In the genomic region with DNA sequence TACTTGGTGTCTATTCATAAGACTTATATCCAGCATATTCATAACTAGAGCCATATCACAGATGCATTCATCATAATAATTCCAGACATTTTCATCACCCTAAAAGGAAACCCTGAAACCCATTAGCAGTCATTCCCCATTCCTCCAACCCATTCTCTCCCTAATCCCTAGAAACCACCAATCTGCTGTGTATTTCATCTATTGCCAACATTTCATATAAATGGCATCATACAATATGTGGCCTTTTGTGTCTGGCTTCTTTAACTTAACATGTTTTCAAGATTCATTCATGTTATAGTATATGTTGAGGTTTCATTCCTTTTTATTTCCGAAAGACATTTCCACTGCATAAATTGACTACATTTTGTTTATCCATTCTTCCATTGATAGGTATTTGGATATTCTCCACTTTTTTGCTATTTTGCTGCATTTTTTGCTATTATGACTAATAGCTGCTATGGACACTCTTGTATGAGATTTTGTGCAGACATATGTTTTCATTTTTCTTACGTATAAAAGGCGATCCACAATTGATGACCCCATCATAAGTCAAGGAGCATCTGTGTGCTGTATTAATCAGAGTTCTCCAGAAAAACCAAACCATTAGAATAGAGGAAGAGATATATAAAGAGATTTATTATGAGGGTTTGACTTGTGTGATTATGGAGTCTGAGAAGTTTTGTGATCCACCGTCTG, we compare ENCODE assay signal across 17 cellular contexts. TPM values are rescaled to one million over a fixed set of nuclear protein-coding genes. Genes with fewer than 3 reads are reported as not detected.
DNase-seq lines count a peak whose midpoint lies in the region; ATAC-seq and TF ChIP-seq lines count a peak whose summit lies in the region.
"Had no signal": no experiment of that assay in that cellular context is flagged by ENCODE, and none has a peak within 500 bp of the region (broad histone marks: within the 10 kb centered on the region; RNA-seq: fewer than 3 reads in every experiment).

No MANE protein-coding gene starts in this region.

- H3K4me3 ChIP-seq in BLaER1 = no peak overlapping the region
- peak overlapping the region in 1 of 2 experiments; percentile 12 for H3K4me3 ChIP-seq in mesenchymal stem cell (ENCODE audit: insufficient read depth in 1 of 2, low read depth in 1 of 2, low read length in 2 of 2)
- H3K4me3 ChIP-seq in testis = no peak overlapping the region
- H3K4me3 ChIP-seq: K562 had no signal

- H3K9me3 Mint-ChIP-seq in activated B cell treated with CpG ODN at 0.5 μM for 24 hours = no peaks in the 10 kb centered on the region
- H3K9me3 Mint-ChIP-seq: CD8-positive, alpha-beta T cell had no signal

- no peak overlapping the region for H4K8ac ChIP-seq in mesenchymal stem cell (ENCODE audit: low read length)

- 97% methylated on average over 2 of the region's 4 CpGs for WGBS in mesenchymal stem cell
- WGBS in testis, 2 donors = 73 to 80% methylated on average over 4 of the region's 4 CpGs

- POLR2A ChIA-PET in activated B cell treated with CpG ODN at 0.5 μM for 24 hours (lab: Charles Lee) = interaction anchor here (0.6 to 0.7 kb wide), 3 partner anchors 27 to 102 kb away, joined by 3 to 5 read pairs (median 4); no protein-coding TSS in a partner anchor

- no peak overlapping the region for H3K18ac ChIP-seq in mesenchymal stem cell (ENCODE audit: low read depth in 1 of 2, low read length in 2 of 2)

- H3K27me3 ChIP-seq in BLaER1 (no peaks in the 10 kb centered on the region), mesenchymal stem cell (ENCODE audit: control insufficient read depth in 1 of 2, insufficient read depth in 1 of 2, low read length in 2 of 2) (no peaks in the 10 kb centered on the region), testis (no peaks in the 10 kb centered on the region)

- H3K9ac ChIP-seq in BLaER1 = no peak overlapping the region
- peak overlapping the region; percentile 18 for H3K9ac ChIP-seq in mesenchymal stem cell (ENCODE audit: low read length)

- peaks cover 51% of the 10 kb centered on the region for H3K4me1 ChIP-seq in BLaER1
- peaks cover 1% of the 10 kb centered on the region for H3K4me1 ChIP-seq in mesenchymal stem cell (ENCODE audit: control insufficient read depth, insufficient read depth, low read depth, low read length)
- H3K4me1 ChIP-seq in testis = no peaks in the 10 kb centered on the region

- H4K20me1 ChIP-seq in BLaER1 = no peaks in the 10 kb centered on the region

- no peak overlapping the region for H2BK5ac ChIP-seq in mesenchymal stem cell (ENCODE audit: low read depth, low read length, poor library complexity, severe bottlenecking)

- no peak overlapping the region for H3K27ac ChIP-seq in BLaER1
- no peak overlapping the region for H3K27ac ChIP-seq in mesenchymal stem cell (ENCODE audit: low read length, poor library complexity, severe bottlenecking)
- no peak overlapping the region for H3K27ac ChIP-seq in testis

- peaks cover 17% of the 10 kb centered on the region for H3K36me3 Mint-ChIP-seq in activated B cell treated with CpG ODN at 0.5 μM for 24 hours (ENCODE audit: low read depth)

- CTCF ChIA-PET in activated B cell treated with CpG ODN at 0.5 μM for 24 hours (lab: Charles Lee) = interaction anchor here (1.7 kb wide), 1 partner anchor 20 kb away, joined by 4 read pairs; no protein-coding TSS in a partner anchor

- ATAC-seq in activated B cell treated with CpG ODN at 0.5 μM for 24 hours (ENCODE audit: low read depth) = no peak
- ATAC-seq: CD8-positive, alpha-beta T cell; K562; Right ventricle myocardium inferior had no signal

- in situ Hi-C loops in GM13976 (cut with MboI; ENCODE audit: low sequenced_read_pairs, unreplicated experiment) = no loop called here

- H3K4me1 Mint-ChIP-seq in activated B cell treated with CpG ODN at 0.5 μM for 24 hours = peaks cover 17% of the 10 kb centered on the region

- H3K23ac ChIP-seq in mesenchymal stem cell (ENCODE audit: low read length in 2 of 2) = no peak overlapping the region

- no peak overlapping the region for H3K4ac ChIP-seq in mesenchymal stem cell (ENCODE audit: low read depth in 1 of 2, low read length in 2 of 2)

- no peak overlapping the region for H2AK5ac ChIP-seq in mesenchymal stem cell (ENCODE audit: low read length, severe bottlenecking)

- no peak overlapping the region for H2BK12ac ChIP-seq in mesenchymal stem cell (ENCODE audit: low read length in 2 of 2)

- H2BK15ac ChIP-seq in mesenchymal stem cell (ENCODE audit: low read depth, poor library complexity, severe bottlenecking) = no peak overlapping the region

- H3K36me3 ChIP-seq in BLaER1 (0 out of 2 replicates have a peak, but pooled peaks cover 10% of the 10 kb centered on the region), mesenchymal stem cell (ENCODE audit: control insufficient read depth in 1 of 2, insufficient read depth in 2 of 2, low read depth in 1 of 2, low read length in 2 of 2) (peaks cover 7 to 21% of the 10 kb centered on the region in 2 experiments), testis (ENCODE audit: low read depth, missing control alignments) (no peaks in the 10 kb centered on the region)

- no peak overlapping the region for H4K91ac ChIP-seq in mesenchymal stem cell (ENCODE audit: low read length)

- H3K4me3 Mint-ChIP-seq in activated B cell treated with CpG ODN at 0.5 μM for 24 hours = no peak overlapping the region
- H3K4me3 Mint-ChIP-seq: CD8-positive, alpha-beta T cell had no signal

- intact Hi-C loops in activated B cell treated with CpG ODN at 0.5 μM for 24 hours (cut with micrococcal nuclease) = no loop called here
- intact Hi-C loops in testis (cut with DNase I; ENCODE audit: low total_unique reads) = no loop called here

- no peak overlapping the region for H2AFZ ChIP-seq in mesenchymal stem cell (ENCODE audit: low read depth, low read length)

- DNase-seq in GM04503 (ENCODE audit: low read depth) (peak; percentile 23), activated B cell treated with CpG ODN at 0.5 μM for 24 hours (no peak), mesenchymal stem cell (no peak), Ammon's horn (ENCODE audit: low spot score) (no peak), testis (no peak), GM13976 (ENCODE audit: low spot score) (no peak)
- DNase-seq: ACHN; AML-193; Calu3; CD8-positive, alpha-beta T cell; NCI-H1105; NCI-H2081; NCI-H510A; NCI-H748 treated with DMSO at 0.1 percent for 48 hours had no signal

- peak overlapping the region; percentile 42 for H3K27ac Mint-ChIP-seq in activated B cell treated with CpG ODN at 0.5 μM for 24 hours
- H3K27ac Mint-ChIP-seq: CD8-positive, alpha-beta T cell had no signal

- TF ChIP-seq CTCF in activated B cell treated with CpG ODN at 0.5 μM for 24 hours (IDR thresholded peaks at IDR 0.05) (no peak), testis (IDR thresholded peaks at IDR 0.05) (no peak), GM13976 (IDR thresholded peaks at IDR 0.05; ENCODE audit: borderline replicate concordance, control extremely low read depth, extremely low read depth, insufficient read depth, missing control alignments) (no peak)

- H3K9me3 ChIP-seq in BLaER1 = no peaks in the 10 kb centered on the region
- no peaks in the 10 kb centered on the region for H3K9me3 ChIP-seq in mesenchymal stem cell (ENCODE audit: control insufficient read depth, low read length)
- H3K9me3 ChIP-seq in testis = no peaks in the 10 kb centered on the region

- H2BK120ac ChIP-seq in mesenchymal stem cell (ENCODE audit: low read depth, low read length) = no peak overlapping the region

- H3K4me2 ChIP-seq in BLaER1 (0 out of 2 replicates have a peak overlapping the region, but pooled peaks have one; percentile 8), mesenchymal stem cell (ENCODE audit: low read length, poor library complexity, severe bottlenecking) (no peak overlapping the region)

- TF ChIP-seq POLR2A in testis (IDR thresholded peaks at IDR 0.05) = no peak

- H3K14ac ChIP-seq in mesenchymal stem cell (ENCODE audit: low read length in 2 of 2) = no peak overlapping the region

- no peaks in the 10 kb centered on the region for H3K27me3 Mint-ChIP-seq in activated B cell treated with CpG ODN at 0.5 μM for 24 hours

- no peaks in the 10 kb centered on the region for H3K79me1 ChIP-seq in mesenchymal stem cell (replicated peaks; ENCODE audit: low read length, poor library complexity, severe bottlenecking)

RNA-seq across cellular contexts. Expression of a gene that starts 5.2 kb away (rescaled TPM):
- total RNA-seq in activated B cell treated with CpG ODN at 0.5 μM for 24 hours (46.0 and 51.9 TPM in 2 replicates), testis (1 to 10 TPM; 3.2 to 3.5 TPM)
- 0.48 TPM for polyA plus RNA-seq in mesenchymal stem cell (2013, experiment 1 of 2)
- polyA plus RNA-seq in mesenchymal stem cell (2013, experiment 2 of 2) = 0.41 TPM
- 9.0 TPM for polyA plus RNA-seq in testis (ENCODE audit: insufficient read depth, low read depth, low replicate concordance)

RNA-seq across cellular contexts. Expression of a gene that starts 34.9 kb away (rescaled TPM):
- total RNA-seq in activated B cell treated with CpG ODN at 0.5 μM for 24 hours = 23.1 and 27.2 TPM in 2 replicates
- 4.0 TPM for polyA plus RNA-seq in mesenchymal stem cell (2013, experiment 1 of 2)
- 4.0 TPM for polyA plus RNA-seq in mesenchymal stem cell (2013, experiment 2 of 2)
- total RNA-seq in testis = 10 to 100 TPM in 1 of 2 donors, 1 to 10 TPM in 1; 8.5 to 11.5 TPM
- polyA plus RNA-seq in testis (ENCODE audit: insufficient read depth, low read depth, low replicate concordance) = 6.9 TPM

Comparison
In these comparisons a context has a peak if more than half of its experiments do, and no peak if none do; other contexts are left out.
1. RNA of a gene that starts 5.2 kb away (total RNA-seq): 46.0 to 51.9 TPM in activated B cell treated with CpG ODN at 0.5 μM for 24 hours; 3.2 to 3.5 TPM in testis; every median in the first group is over 10 times any median in the second.